Comparison of ENCODE assay signal across 8 cellular contexts in the genomic region with DNA sequence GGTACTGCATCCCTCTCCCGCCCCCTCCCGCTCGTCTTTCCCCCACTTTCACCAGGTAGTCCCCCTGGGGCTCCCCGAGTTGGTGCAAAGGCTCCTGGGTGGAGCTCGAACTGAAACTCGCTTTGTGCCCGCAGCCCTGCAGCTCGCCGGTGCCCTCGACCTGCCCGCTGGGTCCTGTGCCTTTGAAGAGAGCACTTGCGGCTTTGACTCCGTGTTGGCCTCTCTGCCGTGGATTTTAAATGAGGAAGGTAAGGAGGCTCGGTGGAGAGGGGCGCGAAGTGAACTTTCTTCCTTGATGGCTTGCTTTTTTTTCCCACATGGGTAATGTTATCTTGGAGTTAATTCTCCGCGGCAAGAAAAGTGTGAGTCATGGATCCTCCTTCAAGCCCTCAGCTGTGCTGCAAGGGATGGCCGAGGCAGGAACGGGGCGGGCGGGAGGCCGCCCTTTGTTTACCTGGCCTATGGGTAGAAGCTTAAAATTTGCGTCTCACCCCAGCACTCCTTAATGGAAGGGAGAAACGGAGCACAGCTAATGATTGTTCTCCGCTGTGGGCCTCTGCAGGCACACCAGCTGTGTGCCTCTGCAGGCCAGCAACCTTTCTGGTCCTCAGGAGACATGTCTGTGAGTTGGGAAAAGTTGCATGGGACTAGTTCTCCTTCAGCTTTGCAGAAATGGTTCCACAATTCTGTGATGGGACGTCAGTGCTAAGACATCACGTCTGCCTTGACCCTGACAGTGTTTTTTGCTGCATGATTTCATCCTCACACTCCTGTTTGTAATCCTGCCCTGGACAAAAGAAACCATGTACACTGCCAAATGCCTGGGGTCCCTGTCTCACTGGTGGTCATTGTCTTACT. TPM values are rescaled to one million over a fixed set of nuclear protein-coding genes. Genes with fewer than 3 reads are reported as not detected.
A peak's percentile ranks its signal among the peaks of the same experiment; 100 is the strongest.
DNase-seq lines count a peak whose midpoint lies in the region; ATAC-seq lines count a peak whose summit lies in the region.

No MANE protein-coding gene starts in this region.

- H3K4me1 ChIP-seq in iPS-18a (ENCODE audit: control insufficient read depth, low read depth, low read length) (peaks cover 11% of the 10 kb centered on the region), skeletal muscle tissue (ENCODE audit: control insufficient read depth in 3 of 3, insufficient read depth in 3 of 3, low read length in 3 of 3) (peaks cover 23 to 40% (median 26%) of the 10 kb centered on the region in 3 donors)

- H3K36me3 ChIP-seq in iPS-18a (ENCODE audit: control insufficient read depth, low read depth, low read length), result no peaks in the 10 kb centered on the region
- H3K36me3 ChIP-seq in skeletal muscle tissue (ENCODE audit: control insufficient read depth in 3 of 3, insufficient read depth in 3 of 3, low read length in 3 of 3), result peaks cover 0 to 2% (median 0%) of the 10 kb centered on the region in 3 donors

- H3K27ac ChIP-seq in iPS-18a (ENCODE audit: low read length) (no peak overlapping the region), skeletal muscle tissue (ENCODE audit: low read depth, low read length) (no peak overlapping the region)

- H3K4me3 ChIP-seq in iPS-18a (ENCODE audit: low read length), result peak overlapping the region; percentile 69
- H3K4me3 ChIP-seq in skeletal muscle tissue (ENCODE audit: low read length in 3 of 3), result peak overlapping the region; percentile 73 to 77 (median 77)

- no peak for ATAC-seq in HG03460 (IDR thresholded peaks at IDR 0.05; ENCODE audit: unreplicated experiment)
- ATAC-seq in HG03457 (IDR thresholded peaks at IDR 0.05; ENCODE audit: unreplicated experiment), result no peak
- no peak for ATAC-seq in GM19463 (IDR thresholded peaks at IDR 0.05; ENCODE audit: unreplicated experiment)

- DNase-seq in HCEC 1CT (peak; percentile 43), amniotic epithelial cell (ENCODE audit: low read depth) (peak; percentile 71), DMS114 treated with DMSO at 0.1 percent for 48 hours (lab: John Stamatoyannopoulos, UW; ENCODE audit: unreplicated experiment) (no peak)

- H3K27me3 ChIP-seq in iPS-18a (ENCODE audit: control insufficient read depth, insufficient read depth, low read length) (peaks cover 37% of the 10 kb centered on the region), skeletal muscle tissue (ENCODE audit: control insufficient read depth in 3 of 3, insufficient read depth in 3 of 3, low read length in 3 of 3) (peaks cover 0 to 11% (median 0%) of the 10 kb centered on the region in 3 donors)

- H3K9me3 ChIP-seq in iPS-18a (ENCODE audit: control insufficient read depth, low read depth, low read length) (no peaks in the 10 kb centered on the region), skeletal muscle tissue (ENCODE audit: control insufficient read depth in 3 of 3, low read length in 3 of 3) (no peaks in the 10 kb centered on the region)

- H3K9ac ChIP-seq in iPS-18a (ENCODE audit: low read length) (peak overlapping the region; percentile 41), skeletal muscle tissue (ENCODE audit: low read depth in 1 of 3, low read length in 3 of 3) (peak overlapping the region; percentile 45 to 79 (median 69))

RNA-seq across cellular contexts. Expression of a gene that starts 1.0 kb away (rescaled TPM):
- total RNA-seq in skeletal muscle tissue, result 11.0 TPM
